22 cellular contexts compared by ENCODE assay signal in the genomic region with DNA sequence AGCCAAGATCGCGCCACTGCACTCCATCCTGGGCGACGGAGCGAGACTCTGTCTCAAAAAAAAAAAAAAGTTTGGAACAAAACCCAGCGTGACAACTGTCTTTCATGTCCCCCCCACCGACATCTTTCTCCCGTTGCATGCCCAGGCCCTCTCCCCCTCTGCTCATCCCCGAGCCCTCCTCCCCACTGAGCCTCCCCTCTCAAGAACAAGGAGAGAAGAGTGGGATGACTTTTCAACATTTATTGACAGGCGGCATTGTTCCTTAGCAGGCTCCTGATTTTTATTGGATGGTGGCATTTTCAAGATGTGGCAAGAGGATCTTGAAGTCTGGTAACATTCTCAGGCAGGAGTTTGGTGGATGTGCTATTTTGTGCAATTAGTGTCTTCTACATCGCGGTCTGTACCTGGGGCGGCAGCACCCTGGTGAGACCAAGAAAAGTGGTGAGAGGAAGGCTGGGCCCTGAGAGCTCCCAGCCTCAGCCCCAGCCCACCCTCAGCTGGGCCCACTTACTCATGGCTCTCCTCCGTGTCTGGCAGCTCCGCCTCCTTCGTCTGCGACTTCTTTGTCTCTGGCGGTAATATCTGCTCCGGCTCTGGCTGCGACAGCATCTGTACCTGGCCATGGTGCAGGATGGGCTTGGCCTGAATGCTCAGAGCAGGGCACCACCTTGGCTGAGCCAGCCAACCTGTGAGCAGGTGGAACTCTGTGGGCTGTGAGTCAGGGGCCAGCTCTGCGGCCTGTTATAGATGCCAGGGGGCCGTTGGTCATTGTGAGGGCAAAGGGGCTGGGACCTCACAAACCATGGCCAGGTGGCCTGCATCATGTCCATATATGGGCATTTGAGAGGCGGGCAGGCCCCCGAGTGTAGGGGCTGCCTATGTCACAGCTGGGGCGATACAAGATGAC. TPM values are rescaled to one million over a fixed set of nuclear protein-coding genes. Genes with fewer than 3 reads are reported as not detected.
"Had no signal": no experiment of that assay in that cellular context is flagged by ENCODE, and none has a peak within 500 bp of the region (broad histone marks: within the 10 kb centered on the region; RNA-seq: fewer than 3 reads in every experiment).

A gene with protein sequence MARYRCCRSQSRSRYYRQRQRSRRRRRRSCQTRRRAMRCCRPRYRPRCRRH (minus strand): TSS at position 715 of the 907 bp plus-strand sequence. CDS start 92 bp downstream, at position 623.

- H3K4me1 ChIP-seq: suprapubic skin had no signal

- H3K4me1 Mint-ChIP-seq: immature natural killer cell had no signal

- H3K27ac Mint-ChIP-seq: endodermal cell, immature natural killer cell had no signal

- H3K36me3 Mint-ChIP-seq: activated naive CD4-positive, alpha-beta T cell treated with anti-CD3 and anti-CD28 coated beads, Interleukin-2, amount 50 U/mL, for 72 hours; immature natural killer cell; naive thymus-derived CD8-positive, alpha-beta T cell had no signal

- H3K4me3 Mint-ChIP-seq: endodermal cell; immature natural killer cell; naive thymus-derived CD8-positive, alpha-beta T cell had no signal

- H3K9me3 Mint-ChIP-seq: activated naive CD4-positive, alpha-beta T cell treated with anti-CD3 and anti-CD28 coated beads, Interleukin-2, amount 50 U/mL, for 72 hours; endodermal cell; immature natural killer cell; naive thymus-derived CD8-positive, alpha-beta T cell had no signal

- DNase-seq: activated CD4-positive, alpha-beta T cell treated with anti-CD3 and anti-CD28 coated beads for 4 hours; activated CD8-positive, alpha-beta memory T cell treated with anti-CD3 and anti-CD28 coated beads for 24 hours; brain microvascular endothelial cell; cerebellar nuclear complex; endodermal cell; erythroblast; hypothalamus; immature natural killer cell; left cardiac atrium; naive thymus-derived CD8-positive, alpha-beta T cell; stimulated activated CD4-positive, alpha-beta T cell treated with anti-CD3 and anti-CD28 coated beads, Interleukin-12 subunit alpha, Interleukin-12 subunit beta, amount 100 ng/mL, for 4 hours; stimulated activated naive CD8-positive, alpha-beta T cell treated with anti-CD3 and anti-CD28 coated beads, Interleukin-15, Interleukin-2, amounts not matched to agents 100 U/mL and 50 U/mL, for 24 hours; T1000 had no signal

- H3K27me3 Mint-ChIP-seq: naive thymus-derived CD8-positive, alpha-beta T cell had no signal

- H3K27me3 ChIP-seq: brain microvascular endothelial cell, suprapubic skin had no signal

- H3K9me3 ChIP-seq: suprapubic skin had no signal

- H3K27ac ChIP-seq: brain microvascular endothelial cell, suprapubic skin, VCaP had no signal

- H3K36me3 ChIP-seq: brain microvascular endothelial cell, suprapubic skin had no signal

- H3K4me3 ChIP-seq: lung, suprapubic skin had no signal

RNA-seq across cellular contexts. Expression of the gene that starts here (rescaled TPM):
- total RNA-seq: activated naive CD4-positive, alpha-beta T cell treated with anti-CD3 and anti-CD28 coated beads, Interleukin-2, amount 50 U/mL, for 72 hours; dermis microvascular lymphatic vessel endothelial cell; endodermal cell; left cardiac atrium; lung; mononuclear cell; naive thymus-derived CD8-positive, alpha-beta T cell; omental fat pad; pulmonary artery endothelial cell; suprapubic skin; ureter had no signal
- polyA plus RNA-seq: immature natural killer cell; lung; naive thymus-derived CD8-positive, alpha-beta T cell had no signal
